ENCODE assay signal across 21 cellular contexts in the genomic region with DNA sequence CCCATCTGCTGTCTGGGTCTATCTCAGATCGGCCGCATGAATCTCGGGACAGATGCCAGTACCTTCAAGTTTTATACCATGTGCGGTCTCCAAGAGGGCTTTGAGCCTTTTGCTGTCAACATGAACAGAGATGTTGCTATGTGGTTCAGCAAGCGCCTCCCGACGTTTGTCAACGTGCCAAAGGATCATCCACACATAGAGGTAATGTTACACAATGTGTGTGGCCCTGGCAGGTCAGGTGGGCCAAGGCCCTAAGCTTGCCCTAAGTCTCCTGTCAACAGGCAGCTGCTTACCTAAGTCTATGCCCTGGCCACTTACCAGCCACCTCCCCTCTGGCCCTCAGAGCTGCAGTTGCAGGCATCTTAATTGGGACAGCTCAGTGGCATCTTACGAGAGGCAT.
"Had no signal": no experiment of that assay in that cellular context is flagged by ENCODE, and none has a peak within 500 bp of the region (broad histone marks: within the 10 kb centered on the region; RNA-seq: fewer than 3 reads in every experiment).

No MANE protein-coding gene starts in this region.

- H3K4me1 ChIP-seq: left ventricle myocardium inferior, neural progenitor cell, tibial nerve, uterus had no signal

- DNase-seq: islet precursor cell; left ventricle myocardium inferior; mesendoderm; naive B cell; natural killer cell; nephron progenitor cell; ovary; retina; right cardiac atrium; stimulated activated CD4-positive, alpha-beta T cell treated with anti-CD3 and anti-CD28 coated beads, Interleukin-12 subunit alpha, Interleukin-12 subunit beta, amount 100 ng/mL, for 4 hours; stimulated activated CD4-positive, alpha-beta T cell treated with anti-CD3 and anti-CD28 coated beads, Interleukin-15, amount 100 ng/mL, for 24 hours; stimulated activated CD4-positive, alpha-beta T cell treated with anti-CD3 and anti-CD28 coated beads, Interleukin-2, amount 100 ng/mL, for 24 hours; stimulated activated CD4-positive, alpha-beta T cell treated with anti-CD3 and anti-CD28 coated beads, Interleukin-4, amount 100 ng/mL, for 1 hour; stimulated activated naive CD4-positive, alpha-beta T cell; uterus had no signal

- H3K36me3 ChIP-seq: left ventricle myocardium inferior, neural progenitor cell, ovary, tibial nerve, uterus had no signal

- ATAC-seq: natural killer cell, right cardiac atrium, sciatic nerve had no signal

- H3K27ac ChIP-seq: hepatocyte, left ventricle myocardium inferior, neural progenitor cell, ovary, skin epidermis, tibial nerve, uterus had no signal

- H3K9me3 ChIP-seq: left ventricle myocardium inferior, ovary, tibial nerve, uterus had no signal

- H3K27me3 ChIP-seq: hepatocyte, neural progenitor cell, ovary, tibial nerve, uterus had no signal

- H3K4me3 ChIP-seq: hepatocyte, left ventricle myocardium inferior, lung, neural progenitor cell, ovary, skin epidermis, tibial nerve, uterus had no signal
